1 cellular context compared by ENCODE assay signal in the genomic region with DNA sequence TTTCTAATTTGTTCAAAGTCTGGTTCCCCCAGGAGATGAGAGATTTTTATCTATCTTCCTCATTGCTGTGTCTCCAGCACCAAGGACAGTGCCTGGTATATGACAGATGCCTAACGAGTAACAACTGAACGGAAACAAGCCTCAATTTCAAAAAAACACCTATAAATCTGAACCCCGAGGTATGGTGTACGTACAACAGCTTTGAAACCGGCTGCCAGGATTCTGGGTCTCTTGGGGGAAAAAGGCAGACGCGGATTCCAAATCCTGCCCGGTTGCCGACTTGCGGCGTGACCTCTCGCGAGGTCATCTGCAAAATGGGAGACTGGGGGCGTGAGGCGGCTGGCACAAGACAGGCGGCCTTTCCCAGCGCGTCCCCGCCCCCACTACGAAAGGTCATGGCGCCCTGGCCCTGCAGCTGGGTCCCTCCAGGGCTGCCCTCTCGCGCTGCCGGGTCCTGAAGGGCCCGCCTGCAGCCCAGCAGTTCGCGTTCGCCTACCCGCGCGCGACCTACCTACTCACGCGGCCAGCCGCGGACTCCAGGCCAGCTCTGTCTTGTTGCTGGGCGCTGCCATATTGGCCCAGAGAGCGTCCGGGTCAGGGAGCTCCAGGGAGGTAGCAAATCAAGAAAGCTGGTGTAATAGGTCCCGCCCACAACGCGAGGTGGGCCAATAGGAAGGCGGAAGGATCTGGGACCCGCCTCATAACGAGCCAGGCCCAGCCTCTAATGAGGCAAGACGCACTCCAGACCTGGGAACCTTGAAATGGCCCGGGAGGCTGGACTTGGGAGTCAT.
A peak's percentile ranks its signal among the peaks of the same experiment; 100 is the strongest.
TF ChIP-seq lines count a peak whose summit lies in the region.

A gene with protein sequence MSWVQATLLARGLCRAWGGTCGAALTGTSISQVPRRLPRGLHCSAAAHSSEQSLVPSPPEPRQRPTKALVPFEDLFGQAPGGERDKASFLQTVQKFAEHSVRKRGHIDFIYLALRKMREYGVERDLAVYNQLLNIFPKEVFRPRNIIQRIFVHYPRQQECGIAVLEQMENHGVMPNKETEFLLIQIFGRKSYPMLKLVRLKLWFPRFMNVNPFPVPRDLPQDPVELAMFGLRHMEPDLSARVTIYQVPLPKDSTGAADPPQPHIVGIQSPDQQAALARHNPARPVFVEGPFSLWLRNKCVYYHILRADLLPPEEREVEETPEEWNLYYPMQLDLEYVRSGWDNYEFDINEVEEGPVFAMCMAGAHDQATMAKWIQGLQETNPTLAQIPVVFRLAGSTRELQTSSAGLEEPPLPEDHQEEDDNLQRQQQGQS (minus strand): TSS at position 584 of the 791 bp plus-strand sequence. CDS start 9,964 bp downstream, outside the sequence.

TF ChIP-seq in HepG2, 621 proteins besides CTCF, POLR2A, EP300 and RAD21 (continued from another document and continues in another):
- TF ChIP-seq FOSL2 (CRISPR knock-in tag; IDR thresholded peaks at IDR 0.05) = no peak
- TF ChIP-seq, protein P1, sequence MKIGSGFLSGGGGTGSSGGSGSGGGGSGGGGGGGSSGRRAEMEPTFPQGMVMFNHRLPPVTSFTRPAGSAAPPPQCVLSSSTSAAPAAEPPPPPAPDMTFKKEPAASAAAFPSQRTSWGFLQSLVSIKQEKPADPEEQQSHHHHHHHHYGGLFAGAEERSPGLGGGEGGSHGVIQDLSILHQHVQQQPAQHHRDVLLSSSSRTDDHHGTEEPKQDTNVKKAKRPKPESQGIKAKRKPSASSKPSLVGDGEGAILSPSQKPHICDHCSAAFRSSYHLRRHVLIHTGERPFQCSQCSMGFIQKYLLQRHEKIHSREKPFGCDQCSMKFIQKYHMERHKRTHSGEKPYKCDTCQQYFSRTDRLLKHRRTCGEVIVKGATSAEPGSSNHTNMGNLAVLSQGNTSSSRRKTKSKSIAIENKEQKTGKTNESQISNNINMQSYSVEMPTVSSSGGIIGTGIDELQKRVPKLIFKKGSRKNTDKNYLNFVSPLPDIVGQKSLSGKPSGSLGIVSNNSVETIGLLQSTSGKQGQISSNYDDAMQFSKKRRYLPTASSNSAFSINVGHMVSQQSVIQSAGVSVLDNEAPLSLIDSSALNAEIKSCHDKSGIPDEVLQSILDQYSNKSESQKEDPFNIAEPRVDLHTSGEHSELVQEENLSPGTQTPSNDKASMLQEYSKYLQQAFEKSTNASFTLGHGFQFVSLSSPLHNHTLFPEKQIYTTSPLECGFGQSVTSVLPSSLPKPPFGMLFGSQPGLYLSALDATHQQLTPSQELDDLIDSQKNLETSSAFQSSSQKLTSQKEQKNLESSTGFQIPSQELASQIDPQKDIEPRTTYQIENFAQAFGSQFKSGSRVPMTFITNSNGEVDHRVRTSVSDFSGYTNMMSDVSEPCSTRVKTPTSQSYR (CRISPR knock-in tag; IDR thresholded peaks at IDR 0.05; ENCODE audit: borderline replicate concordance) = peak; percentile 70
- no peak; the same call in 1 of the 2 replicates for TF ChIP-seq ZNF33A (CRISPR knock-in tag; IDR thresholded peaks at IDR 0.05; ENCODE audit: borderline replicate concordance)
- TF ChIP-seq YEATS4 (CRISPR knock-in tag; IDR thresholded peaks at IDR 0.05; ENCODE audit: borderline replicate concordance) = peak; percentile 87
- TF ChIP-seq SIX4 (CRISPR knock-in tag; IDR thresholded peaks at IDR 0.05) = no peak
- 0 out of 2 replicates have a peak, but pooled peaks have one; percentile 37 for TF ChIP-seq BHLHE40 (IDR thresholded peaks at IDR 0.05; ENCODE audit: low read length)
- TF ChIP-seq RAD51 (IDR thresholded peaks at IDR 0.05; ENCODE audit: borderline replicate concordance) = no peak
- no peak for TF ChIP-seq KLF12 (CRISPR knock-in tag; IDR thresholded peaks at IDR 0.05; ENCODE audit: borderline replicate concordance)
- peak; percentile 81; the same call in 1 of the 2 replicates for TF ChIP-seq KLF13 (CRISPR knock-in tag; IDR thresholded peaks at IDR 0.05)
- peak; percentile 47; the same call in 1 of the 2 replicates for TF ChIP-seq SIN3B (IDR thresholded peaks at IDR 0.05; ENCODE audit: low read length)
- no peak; the same call in 1 of the 2 replicates for TF ChIP-seq ETV6 (CRISPR knock-in tag; conservative IDR thresholded peaks at IDR 0.05)
- 0 out of 2 replicates have a peak, but pooled peaks have one; percentile 87 for TF ChIP-seq ZNF556 (CRISPR knock-in tag; IDR thresholded peaks at IDR 0.05; ENCODE audit: borderline replicate concordance)
- TF ChIP-seq, protein P2, sequence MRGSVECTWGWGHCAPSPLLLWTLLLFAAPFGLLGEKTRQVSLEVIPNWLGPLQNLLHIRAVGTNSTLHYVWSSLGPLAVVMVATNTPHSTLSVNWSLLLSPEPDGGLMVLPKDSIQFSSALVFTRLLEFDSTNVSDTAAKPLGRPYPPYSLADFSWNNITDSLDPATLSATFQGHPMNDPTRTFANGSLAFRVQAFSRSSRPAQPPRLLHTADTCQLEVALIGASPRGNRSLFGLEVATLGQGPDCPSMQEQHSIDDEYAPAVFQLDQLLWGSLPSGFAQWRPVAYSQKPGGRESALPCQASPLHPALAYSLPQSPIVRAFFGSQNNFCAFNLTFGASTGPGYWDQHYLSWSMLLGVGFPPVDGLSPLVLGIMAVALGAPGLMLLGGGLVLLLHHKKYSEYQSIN (CRISPR knock-in tag; IDR thresholded peaks at IDR 0.05; ENCODE audit: borderline replicate concordance) = no peak
- TF ChIP-seq ZNF337 (CRISPR knock-in tag; IDR thresholded peaks at IDR 0.05; ENCODE audit: borderline replicate concordance, low read depth) = no peak
- TF ChIP-seq, protein P3, sequence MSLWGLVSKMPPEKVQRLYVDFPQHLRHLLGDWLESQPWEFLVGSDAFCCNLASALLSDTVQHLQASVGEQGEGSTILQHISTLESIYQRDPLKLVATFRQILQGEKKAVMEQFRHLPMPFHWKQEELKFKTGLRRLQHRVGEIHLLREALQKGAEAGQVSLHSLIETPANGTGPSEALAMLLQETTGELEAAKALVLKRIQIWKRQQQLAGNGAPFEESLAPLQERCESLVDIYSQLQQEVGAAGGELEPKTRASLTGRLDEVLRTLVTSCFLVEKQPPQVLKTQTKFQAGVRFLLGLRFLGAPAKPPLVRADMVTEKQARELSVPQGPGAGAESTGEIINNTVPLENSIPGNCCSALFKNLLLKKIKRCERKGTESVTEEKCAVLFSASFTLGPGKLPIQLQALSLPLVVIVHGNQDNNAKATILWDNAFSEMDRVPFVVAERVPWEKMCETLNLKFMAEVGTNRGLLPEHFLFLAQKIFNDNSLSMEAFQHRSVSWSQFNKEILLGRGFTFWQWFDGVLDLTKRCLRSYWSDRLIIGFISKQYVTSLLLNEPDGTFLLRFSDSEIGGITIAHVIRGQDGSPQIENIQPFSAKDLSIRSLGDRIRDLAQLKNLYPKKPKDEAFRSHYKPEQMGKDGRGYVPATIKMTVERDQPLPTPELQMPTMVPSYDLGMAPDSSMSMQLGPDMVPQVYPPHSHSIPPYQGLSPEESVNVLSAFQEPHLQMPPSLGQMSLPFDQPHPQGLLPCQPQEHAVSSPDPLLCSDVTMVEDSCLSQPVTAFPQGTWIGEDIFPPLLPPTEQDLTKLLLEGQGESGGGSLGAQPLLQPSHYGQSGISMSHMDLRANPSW (CRISPR knock-in tag; IDR thresholded peaks at IDR 0.05; ENCODE audit: borderline replicate concordance) = 0 out of 2 replicates have a peak, but pooled peaks have one; percentile 2
- TF ChIP-seq, protein P4, sequence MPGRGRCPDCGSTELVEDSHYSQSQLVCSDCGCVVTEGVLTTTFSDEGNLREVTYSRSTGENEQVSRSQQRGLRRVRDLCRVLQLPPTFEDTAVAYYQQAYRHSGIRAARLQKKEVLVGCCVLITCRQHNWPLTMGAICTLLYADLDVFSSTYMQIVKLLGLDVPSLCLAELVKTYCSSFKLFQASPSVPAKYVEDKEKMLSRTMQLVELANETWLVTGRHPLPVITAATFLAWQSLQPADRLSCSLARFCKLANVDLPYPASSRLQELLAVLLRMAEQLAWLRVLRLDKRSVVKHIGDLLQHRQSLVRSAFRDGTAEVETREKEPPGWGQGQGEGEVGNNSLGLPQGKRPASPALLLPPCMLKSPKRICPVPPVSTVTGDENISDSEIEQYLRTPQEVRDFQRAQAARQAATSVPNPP (CRISPR knock-in tag; IDR thresholded peaks at IDR 0.05) = no peak
- TF ChIP-seq ZNF790 (CRISPR knock-in tag; IDR thresholded peaks at IDR 0.05; ENCODE audit: borderline replicate concordance) = no peak
- no peak; the same call in 1 of the 2 replicates for TF ChIP-seq HES4 (CRISPR knock-in tag; IDR thresholded peaks at IDR 0.05; ENCODE audit: borderline replicate concordance)
- TF ChIP-seq, protein P5, sequence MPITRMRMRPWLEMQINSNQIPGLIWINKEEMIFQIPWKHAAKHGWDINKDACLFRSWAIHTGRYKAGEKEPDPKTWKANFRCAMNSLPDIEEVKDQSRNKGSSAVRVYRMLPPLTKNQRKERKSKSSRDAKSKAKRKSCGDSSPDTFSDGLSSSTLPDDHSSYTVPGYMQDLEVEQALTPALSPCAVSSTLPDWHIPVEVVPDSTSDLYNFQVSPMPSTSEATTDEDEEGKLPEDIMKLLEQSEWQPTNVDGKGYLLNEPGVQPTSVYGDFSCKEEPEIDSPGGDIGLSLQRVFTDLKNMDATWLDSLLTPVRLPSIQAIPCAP (CRISPR knock-in tag; IDR thresholded peaks at IDR 0.05; ENCODE audit: low read depth) = no peak
- no peak for TF ChIP-seq RBAK (CRISPR knock-in tag; IDR thresholded peaks at IDR 0.05)
- TF ChIP-seq ZNF160 (CRISPR knock-in tag; IDR thresholded peaks at IDR 0.05) = no peak
- TF ChIP-seq PHF5A (CRISPR knock-in tag; IDR thresholded peaks at IDR 0.05; ENCODE audit: low read depth, unreplicated experiment) = no peak
- peak; percentile 55; the same call in 1 of the 2 replicates for TF ChIP-seq ZNF143 (CRISPR knock-in tag; IDR thresholded peaks at IDR 0.05)
- no peak for TF ChIP-seq ZKSCAN1 (IDR thresholded peaks at IDR 0.05; ENCODE audit: low read length)
- peak; percentile 41; the same call in 1 of the 2 replicates for TF ChIP-seq ZNF205 (CRISPR knock-in tag; IDR thresholded peaks at IDR 0.05)
- TF ChIP-seq TOPORS (CRISPR knock-in tag; IDR thresholded peaks at IDR 0.05) = no peak; the same call in 1 of the 2 replicates
- TF ChIP-seq, protein P6, sequence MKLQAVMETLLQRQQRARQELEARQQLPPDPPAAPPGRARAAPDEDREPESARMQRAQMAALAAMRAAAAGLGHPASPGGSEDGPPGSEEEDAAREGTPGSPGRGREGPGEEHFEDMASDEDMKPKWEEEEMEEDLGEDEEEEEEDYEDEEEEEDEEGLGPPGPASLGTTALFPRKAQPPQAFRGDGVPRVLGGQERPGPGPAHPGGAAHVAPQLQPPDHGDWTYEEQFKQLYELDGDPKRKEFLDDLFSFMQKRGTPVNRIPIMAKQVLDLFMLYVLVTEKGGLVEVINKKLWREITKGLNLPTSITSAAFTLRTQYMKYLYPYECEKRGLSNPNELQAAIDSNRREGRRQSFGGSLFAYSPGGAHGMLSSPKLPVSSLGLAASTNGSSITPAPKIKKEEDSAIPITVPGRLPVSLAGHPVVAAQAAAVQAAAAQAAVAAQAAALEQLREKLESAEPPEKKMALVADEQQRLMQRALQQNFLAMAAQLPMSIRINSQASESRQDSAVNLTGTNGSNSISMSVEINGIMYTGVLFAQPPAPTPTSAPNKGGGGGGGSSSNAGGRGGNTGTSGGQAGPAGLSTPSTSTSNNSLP (IDR thresholded peaks at IDR 0.05; ENCODE audit: low read depth, low read length) = peak; percentile 34; the same call in 1 of the 2 replicates
- TF ChIP-seq, protein P7, sequence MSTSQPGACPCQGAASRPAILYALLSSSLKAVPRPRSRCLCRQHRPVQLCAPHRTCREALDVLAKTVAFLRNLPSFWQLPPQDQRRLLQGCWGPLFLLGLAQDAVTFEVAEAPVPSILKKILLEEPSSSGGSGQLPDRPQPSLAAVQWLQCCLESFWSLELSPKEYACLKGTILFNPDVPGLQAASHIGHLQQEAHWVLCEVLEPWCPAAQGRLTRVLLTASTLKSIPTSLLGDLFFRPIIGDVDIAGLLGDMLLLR (CRISPR knock-in tag; IDR thresholded peaks at IDR 0.05) = no peak; the same call in 1 of the 2 replicates
- TF ChIP-seq U2AF2 (IDR thresholded peaks at IDR 0.05; ENCODE audit: low read depth, low read length) = no peak
- TF ChIP-seq BRCA1 (CRISPR knock-in tag; IDR thresholded peaks at IDR 0.05) = no peak
- TF ChIP-seq, protein P8, sequence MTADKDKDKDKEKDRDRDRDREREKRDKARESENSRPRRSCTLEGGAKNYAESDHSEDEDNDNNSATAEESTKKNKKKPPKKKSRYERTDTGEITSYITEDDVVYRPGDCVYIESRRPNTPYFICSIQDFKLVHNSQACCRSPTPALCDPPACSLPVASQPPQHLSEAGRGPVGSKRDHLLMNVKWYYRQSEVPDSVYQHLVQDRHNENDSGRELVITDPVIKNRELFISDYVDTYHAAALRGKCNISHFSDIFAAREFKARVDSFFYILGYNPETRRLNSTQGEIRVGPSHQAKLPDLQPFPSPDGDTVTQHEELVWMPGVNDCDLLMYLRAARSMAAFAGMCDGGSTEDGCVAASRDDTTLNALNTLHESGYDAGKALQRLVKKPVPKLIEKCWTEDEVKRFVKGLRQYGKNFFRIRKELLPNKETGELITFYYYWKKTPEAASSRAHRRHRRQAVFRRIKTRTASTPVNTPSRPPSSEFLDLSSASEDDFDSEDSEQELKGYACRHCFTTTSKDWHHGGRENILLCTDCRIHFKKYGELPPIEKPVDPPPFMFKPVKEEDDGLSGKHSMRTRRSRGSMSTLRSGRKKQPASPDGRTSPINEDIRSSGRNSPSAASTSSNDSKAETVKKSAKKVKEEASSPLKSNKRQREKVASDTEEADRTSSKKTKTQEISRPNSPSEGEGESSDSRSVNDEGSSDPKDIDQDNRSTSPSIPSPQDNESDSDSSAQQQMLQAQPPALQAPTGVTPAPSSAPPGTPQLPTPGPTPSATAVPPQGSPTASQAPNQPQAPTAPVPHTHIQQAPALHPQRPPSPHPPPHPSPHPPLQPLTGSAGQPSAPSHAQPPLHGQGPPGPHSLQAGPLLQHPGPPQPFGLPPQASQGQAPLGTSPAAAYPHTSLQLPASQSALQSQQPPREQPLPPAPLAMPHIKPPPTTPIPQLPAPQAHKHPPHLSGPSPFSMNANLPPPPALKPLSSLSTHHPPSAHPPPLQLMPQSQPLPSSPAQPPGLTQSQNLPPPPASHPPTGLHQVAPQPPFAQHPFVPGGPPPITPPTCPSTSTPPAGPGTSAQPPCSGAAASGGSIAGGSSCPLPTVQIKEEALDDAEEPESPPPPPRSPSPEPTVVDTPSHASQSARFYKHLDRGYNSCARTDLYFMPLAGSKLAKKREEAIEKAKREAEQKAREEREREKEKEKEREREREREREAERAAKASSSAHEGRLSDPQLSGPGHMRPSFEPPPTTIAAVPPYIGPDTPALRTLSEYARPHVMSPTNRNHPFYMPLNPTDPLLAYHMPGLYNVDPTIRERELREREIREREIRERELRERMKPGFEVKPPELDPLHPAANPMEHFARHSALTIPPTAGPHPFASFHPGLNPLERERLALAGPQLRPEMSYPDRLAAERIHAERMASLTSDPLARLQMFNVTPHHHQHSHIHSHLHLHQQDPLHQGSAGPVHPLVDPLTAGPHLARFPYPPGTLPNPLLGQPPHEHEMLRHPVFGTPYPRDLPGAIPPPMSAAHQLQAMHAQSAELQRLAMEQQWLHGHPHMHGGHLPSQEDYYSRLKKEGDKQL (CRISPR knock-in tag; IDR thresholded peaks at IDR 0.05; ENCODE audit: low read depth) = no peak
- TF ChIP-seq ZNF317 (CRISPR knock-in tag; IDR thresholded peaks at IDR 0.05) = peak; percentile 87
- TF ChIP-seq ZNF235 (CRISPR knock-in tag; IDR thresholded peaks at IDR 0.05; ENCODE audit: borderline replicate concordance) = peak; percentile 57; the same call in 1 of the 2 replicates
